19 cellular contexts compared by ENCODE assay signal in genomic region chr4:92450694-92451093, GRCh38.
DNase-seq lines count a peak whose midpoint lies in the region; ATAC-seq, FAIRE-seq and TF ChIP-seq lines count a peak whose summit lies in the region.
"Had no signal": no experiment of that assay in that cellular context is flagged by ENCODE, and none has a peak within 500 bp of the region (broad histone marks: within the 10 kb centered on the region; RNA-seq: fewer than 3 reads in every experiment).

No MANE protein-coding gene starts in this region.

- no peak overlapping the region; the same call in 1 of the 2 replicates for H3K4me2 ChIP-seq in GM23338

- peaks cover 100% of the 10 kb centered on the region for H3K79me2 ChIP-seq in GM23338 (replicated peaks; ENCODE audit: insufficient read depth)

- DNase-seq in GM23338 (ENCODE audit: low spot score) (no peak), frontal cortex (ENCODE audit: low spot score in 2 of 2) (no peak), small intestine (no peak)
- DNase-seq in activated CD4-positive, alpha-beta memory T cell treated with anti-CD3 and anti-CD28 coated beads for 36 hours = no peak
- DNase-seq in NK-92 treated with Interleukin-12 subunit alpha and Interleukin-12 subunit beta, amount 100 ng/mL, for 24 hours (lab: John Stamatoyannopoulos, UW) = no peak
- DNase-seq: ACHN; BE2C; C1 segment of cervical spinal cord; Caco-2; CD4-positive, CD25-positive, alpha-beta regulatory T cell; CD8-positive, alpha-beta memory T cell; GDM1; GOT3; H7 had no signal

- no peak for TF ChIP-seq CTCF in GM23338 (conservative IDR thresholded peaks at IDR 0.05; ENCODE audit: low read depth in 2 of 2)

- H4K20me1 ChIP-seq in GM23338 (replicated peaks; ENCODE audit: insufficient read depth) = peaks cover 12% of the 10 kb centered on the region

- H3K27ac Mint-ChIP-seq in GM23338 = no peak overlapping the region
- no peak overlapping the region for H3K27ac Mint-ChIP-seq in activated CD4-positive, alpha-beta memory T cell treated with anti-CD3 and anti-CD28 coated beads for 36 hours
- H3K27ac Mint-ChIP-seq: CD4-positive, CD25-positive, alpha-beta regulatory T cell; CD8-positive, alpha-beta memory T cell had no signal

- H3K4me3 Mint-ChIP-seq in GM23338 = 0 out of 3 replicates have a peak overlapping the region, but pooled peaks have one; percentile 45
- no peak overlapping the region for H3K4me3 Mint-ChIP-seq in activated CD4-positive, alpha-beta memory T cell treated with anti-CD3 and anti-CD28 coated beads for 36 hours
- H3K4me3 Mint-ChIP-seq: CD4-positive, CD25-positive, alpha-beta regulatory T cell; CD8-positive, alpha-beta memory T cell had no signal

- no peaks in the 10 kb centered on the region for H3K9me3 ChIP-seq in small intestine (ENCODE audit: control insufficient read depth, low read depth)
- H3K9me3 ChIP-seq: BE2C, Caco-2 had no signal

- CTCF ChIA-PET in activated CD4-positive, alpha-beta memory T cell treated with anti-CD3 and anti-CD28 coated beads for 36 hours (lab: Charles Lee) = no interaction called here

- H3K4me1 Mint-ChIP-seq in GM23338 = peaks cover 60% of the 10 kb centered on the region
- H3K4me1 Mint-ChIP-seq in activated CD4-positive, alpha-beta memory T cell treated with anti-CD3 and anti-CD28 coated beads for 36 hours (ENCODE audit: low read depth) = no peaks in the 10 kb centered on the region
- H3K4me1 Mint-ChIP-seq: CD4-positive, CD25-positive, alpha-beta regulatory T cell; CD8-positive, alpha-beta memory T cell had no signal

- H3F3A ChIP-seq in GM23338 (replicated peaks; ENCODE audit: low read depth) = no peaks in the 10 kb centered on the region

- H3K4me1 ChIP-seq in GM23338 (ENCODE audit: insufficient read depth) (peaks cover 83% of the 10 kb centered on the region), small intestine (ENCODE audit: control insufficient read depth in 2 of 2, insufficient read depth in 1 of 2, low read depth in 1 of 2, low read length in 1 of 2) (no peaks in the 10 kb centered on the region)
- H3K4me1 ChIP-seq: BE2C, Caco-2 had no signal

- H3K4me3 ChIP-seq in GM23338 (no peak overlapping the region), small intestine (ENCODE audit: low read depth in 1 of 2, low read length in 2 of 2) (no peak overlapping the region)

- H3K27me3 ChIP-seq in GM23338 (ENCODE audit: insufficient read depth) (no peaks in the 10 kb centered on the region), small intestine (ENCODE audit: control insufficient read depth in 2 of 2, insufficient read depth in 2 of 2, low read length in 2 of 2) (no peaks in the 10 kb centered on the region)
- H3K27me3 ChIP-seq: BE2C had no signal

- peak; percentile 98 for FAIRE-seq in TTC549 (lab: Jason Lieb, UNC)
- FAIRE-seq in frontal cortex (lab: Jason Lieb, UNC) = peak; percentile 99
- peak; percentile 96 for FAIRE-seq in small intestine (lab: Jason Lieb, UNC)
- FAIRE-seq: D721Med, GM12892, GM18507 had no signal

- H3K9me3 Mint-ChIP-seq in GM23338 = no peaks in the 10 kb centered on the region
- H3K9me3 Mint-ChIP-seq in activated CD4-positive, alpha-beta memory T cell treated with anti-CD3 and anti-CD28 coated beads for 36 hours = peaks cover 5% of the 10 kb centered on the region

- H3K27ac ChIP-seq in GM23338 (ENCODE audit: low read depth) = no peak overlapping the region
- no peak overlapping the region for H3K27ac ChIP-seq in small intestine (ENCODE audit: low read depth in 1 of 2, low read length in 1 of 2)

- peaks cover 14% of the 10 kb centered on the region for H3K27me3 Mint-ChIP-seq in GM23338 (ENCODE audit: insufficient read depth, low read depth, poor library complexity)
- no peaks in the 10 kb centered on the region for H3K27me3 Mint-ChIP-seq in activated CD4-positive, alpha-beta memory T cell treated with anti-CD3 and anti-CD28 coated beads for 36 hours
- H3K27me3 Mint-ChIP-seq: CD4-positive, CD25-positive, alpha-beta regulatory T cell; CD8-positive, alpha-beta memory T cell had no signal

- H3K36me3 ChIP-seq in GM23338 (ENCODE audit: insufficient read depth) (no peaks in the 10 kb centered on the region; the same call in 1 of the 2 replicates), small intestine (ENCODE audit: control insufficient read depth in 2 of 2, insufficient read depth in 2 of 2, low read length in 2 of 2) (no peaks in the 10 kb centered on the region)
- H3K36me3 ChIP-seq: BE2C had no signal

- ATAC-seq in GM23338 = no peak
- ATAC-seq in GM19455 (IDR thresholded peaks at IDR 0.05; ENCODE audit: unreplicated experiment) = no peak

- POLR2A ChIA-PET in activated CD4-positive, alpha-beta memory T cell treated with anti-CD3 and anti-CD28 coated beads for 36 hours (lab: Charles Lee) = no interaction called here

- intact Hi-C loops in activated CD4-positive, alpha-beta memory T cell treated with anti-CD3 and anti-CD28 coated beads for 36 hours (cut with micrococcal nuclease) = no loop called here

- no peak overlapping the region for H2AFZ ChIP-seq in GM23338

- peaks cover 34% of the 10 kb centered on the region for H3K36me3 Mint-ChIP-seq in GM23338 (ENCODE audit: low read depth)
- no peaks in the 10 kb centered on the region for H3K36me3 Mint-ChIP-seq in activated CD4-positive, alpha-beta memory T cell treated with anti-CD3 and anti-CD28 coated beads for 36 hours
- H3K36me3 Mint-ChIP-seq: CD4-positive, CD25-positive, alpha-beta regulatory T cell; CD8-positive, alpha-beta memory T cell had no signal

- H3K9me2 ChIP-seq in GM23338 (ENCODE audit: insufficient read depth) = no peaks in the 10 kb centered on the region

TF ChIP-seq in GM23338, 12 proteins besides CTCF, POLR2A, EP300 and RAD21 (continues in another document):
- TF ChIP-seq ZNF462 (CRISPR knock-in tag; IDR thresholded peaks at IDR 0.05) = no peak
- no peak for TF ChIP-seq NANOG (IDR thresholded peaks at IDR 0.05; ENCODE audit: borderline replicate concordance)
- no peak for TF ChIP-seq ETS1 (IDR thresholded peaks at IDR 0.05)
